Comparison of ENCODE assay signal across 8 cellular contexts in the genomic region with DNA sequence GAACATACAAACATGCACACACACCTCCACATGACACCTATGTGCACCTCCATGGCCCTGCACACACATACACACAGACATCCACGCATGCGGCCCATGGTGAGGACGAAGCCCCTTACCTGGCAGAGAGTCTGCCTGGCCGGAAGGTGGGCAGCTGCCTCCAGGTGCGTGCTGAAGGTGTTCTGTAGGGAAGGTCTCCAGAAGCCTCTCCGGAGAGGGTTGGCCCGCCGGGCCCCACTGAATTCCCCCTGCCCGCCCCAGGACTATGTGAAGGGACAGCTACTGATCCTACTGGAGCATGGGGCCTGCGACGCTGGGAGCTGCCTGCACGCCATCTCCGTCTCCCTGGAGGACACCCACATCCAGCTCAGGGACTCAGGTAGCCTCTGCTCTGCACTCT. TPM values are rescaled to one million over a fixed set of nuclear protein-coding genes. Genes with fewer than 3 reads are reported as not detected.
"Had no signal": no experiment of that assay in that cellular context is flagged by ENCODE, and none has a peak within 500 bp of the region (broad histone marks: within the 10 kb centered on the region; RNA-seq: fewer than 3 reads in every experiment).

No MANE protein-coding gene starts in this region.

- H3K9me3 Mint-ChIP-seq: HFFc6, IgD-negative memory B cell had no signal

- H3K36me3 Mint-ChIP-seq: IgD-negative memory B cell had no signal

- H3K4me3 ChIP-seq: GM23248, HAP-1 had no signal

- H3K9me3 ChIP-seq: HAP-1 had no signal

- H2AFZ ChIP-seq: GM23248 had no signal

- H3K9ac ChIP-seq: GM23248 had no signal

- ATAC-seq: HCT116, HepG2 had no signal

- H3K36me3 ChIP-seq: HAP-1 had no signal

- H3K27ac Mint-ChIP-seq: HFFc6 had no signal

- DNase-seq: GM23248, GOT3, HFFc6 had no signal

- H3K4me1 ChIP-seq: HAP-1 had no signal

- H3K27ac ChIP-seq: GM23248, HL-60 had no signal

- H3K4me3 Mint-ChIP-seq: HFFc6 had no signal

RNA-seq across cellular contexts. Expression of a gene that starts 8.5 kb away (rescaled TPM):
- total RNA-seq: GM23248, HepG2 had no signal
